Comparison of ENCODE assay signal across 8 cellular contexts in genomic region chr22:37904572-37905533, GRCh38. TPM values are rescaled to one million over a fixed set of nuclear protein-coding genes. Genes with fewer than 3 reads are reported as not detected.
A peak's percentile ranks its signal among the peaks of the same experiment; 100 is the strongest.
DNase-seq lines count a peak whose midpoint lies in the region; ATAC-seq and TF ChIP-seq lines count a peak whose summit lies in the region.

No MANE protein-coding gene starts in this region.

- no peaks in the 10 kb centered on the region for H3K36me3 ChIP-seq in SJCRH30
- no peaks in the 10 kb centered on the region for H3K36me3 ChIP-seq in upper lobe of left lung

- ATAC-seq in Right ventricle myocardium superior (ENCODE audit: poor library complexity) (peak; percentile 13), memory B cell (ENCODE audit: low read depth) (no peak), upper lobe of left lung (ENCODE audit: low FRiP score in 2 of 2) (peak; percentile 44 to 88)

- peaks cover 2% of the 10 kb centered on the region for H3K36me3 Mint-ChIP-seq in memory B cell

- H3K4me3 ChIP-seq in SJCRH30 (peak overlapping the region; percentile 68), dorsolateral prefrontal cortex (peak overlapping the region in 17 of 59 donors; percentile 47 to 81 (median 66)), upper lobe of left lung (peak overlapping the region in 1 of 4 donors; percentile 69)

- H3K27ac Mint-ChIP-seq in memory B cell = peak overlapping the region; percentile 78

- H3K27ac ChIP-seq in SJCRH30 (peak overlapping the region; percentile 92), dorsolateral prefrontal cortex (peak overlapping the region in 58 of 59 donors; percentile 17 to 94 (median 86)), upper lobe of left lung (peak overlapping the region; percentile 78 to 96 (median 82))

- H3K4me1 Mint-ChIP-seq in memory B cell = peaks cover 21% of the 10 kb centered on the region

- H3K4me1 ChIP-seq in SJCRH30 (peaks cover 20% of the 10 kb centered on the region), upper lobe of left lung (peaks cover 21 to 37% (median 28%) of the 10 kb centered on the region in 4 donors)

- H3K27me3 Mint-ChIP-seq in memory B cell = no peaks in the 10 kb centered on the region

- 80 to 83% methylated on average over 8 to 10 of the region's 10 CpGs for WGBS in upper lobe of left lung, 2 donors

- H3K27me3 ChIP-seq in SJCRH30 = no peaks in the 10 kb centered on the region
- H3K27me3 ChIP-seq in dorsolateral prefrontal cortex = no peaks in the 10 kb centered on the region
- no peaks in the 10 kb centered on the region for H3K27me3 ChIP-seq in upper lobe of left lung

- no peak for TF ChIP-seq CTCF in dorsolateral prefrontal cortex (IDR thresholded peaks at IDR 0.05 in 54 of 56, conservative IDR thresholded peaks at IDR 0.05 in 2 of 56; ENCODE audit: low read depth in 1 of 56, partially characterized antibody in 56 of 56)
- no peak for TF ChIP-seq CTCF in upper lobe of left lung (IDR thresholded peaks at IDR 0.05)

- H3K9me3 ChIP-seq in SJCRH30 (replicated peaks) = no peaks in the 10 kb centered on the region
- H3K9me3 ChIP-seq in upper lobe of left lung = no peaks in the 10 kb centered on the region

- no peak for TF ChIP-seq POLR2A in upper lobe of left lung (IDR thresholded peaks at IDR 0.05)

- DNase-seq in Right ventricle myocardium superior (no peak), cardiac septum (ENCODE audit: low spot score) (no peak), SJCRH30 (peak; percentile 87 to 90), dorsolateral prefrontal cortex (peak in 6 of 10 donors; percentile 38 to 82 (median 50)), memory B cell (ENCODE audit: low spot score in 2 of 2) (no peak), upper lobe of left lung (peak in 1 of 2 donors; percentile 50), foreskin melanocyte (no peak)
- DNase-seq in central memory CD4-positive, alpha-beta T cell = no peak

- H3K4me3 Mint-ChIP-seq in memory B cell = peak overlapping the region; percentile 88

- TF ChIP-seq EP300 in upper lobe of left lung (IDR thresholded peaks at IDR 0.05) = no peak

- intact Hi-C loops in Right ventricle myocardium superior (cut with DNase I) = no loop called here
- intact Hi-C loops in cardiac septum (cut with DNase I) = no loop called here
- intact Hi-C loops in dorsolateral prefrontal cortex (cut with DNase I) = no loop called here

- H3K9me3 Mint-ChIP-seq in memory B cell = no peaks in the 10 kb centered on the region

RNA-seq across cellular contexts. Expression of gene MICALL1, which starts 1.2 kb away (rescaled TPM):
- total RNA-seq in Right ventricle myocardium superior (13.5 TPM), cardiac septum (16.5 TPM), dorsolateral prefrontal cortex (10 to 100 TPM in 117 of 120 experiments, 1 to 10 TPM in 3; 7.5 to 65.7 (median 19.8) TPM), upper lobe of left lung (10 to 100 TPM; 24.3 to 47.1 (median 37.3) TPM)
- 16.8 and 18.0 TPM in 2 replicates for total RNA-seq in SJCRH30 (2014; rRNA removed; shearing (Covaris generic))

RNA-seq across cellular contexts. Expression of gene C22orf23, which starts 48.5 kb away (rescaled TPM):
- total RNA-seq in Right ventricle myocardium superior (0.30 TPM), cardiac septum (0.54 TPM), dorsolateral prefrontal cortex (1 to 10 TPM in 69 of 120 experiments, under 1 TPM in 46, not detected in 5; 0.25 to 2.9 (median 1.1) TPM), upper lobe of left lung (1 to 10 TPM in 3 of 6 donors, under 1 TPM in 2, not detected in 1; 0.46 to 7.2 (median 1.2) TPM)
- not detected in 2 replicates for total RNA-seq in SJCRH30 (2014; rRNA removed; shearing (Covaris generic))

RNA-seq across cellular contexts. Expression of gene POLR2F, which starts 48.6 kb away (rescaled TPM):
- 85.7 TPM for total RNA-seq in Right ventricle myocardium superior
- total RNA-seq in cardiac septum = 50.5 TPM
- 121 and 122 TPM in 2 replicates for total RNA-seq in SJCRH30 (2014; rRNA removed; shearing (Covaris generic))
- 100 to 1,000 TPM in 66 of 120 experiments, 10 to 100 TPM in 54; 64.4 to 251 (median 103) TPM for total RNA-seq in dorsolateral prefrontal cortex
- total RNA-seq in upper lobe of left lung = 100 to 1,000 TPM in 2 of 6 donors, 10 to 100 TPM in 4; 48.9 to 152 (median 71.7) TPM

RNA-seq across cellular contexts. Expression of gene EIF3L, which starts 55.6 kb away (rescaled TPM):
- 326 TPM for total RNA-seq in Right ventricle myocardium superior
- 255 TPM for total RNA-seq in cardiac septum
- total RNA-seq in SJCRH30 (2014; rRNA removed; shearing (Covaris generic)) = 647 and 707 TPM in 2 replicates
- total RNA-seq in dorsolateral prefrontal cortex = 100 to 1,000 TPM; 134 to 326 (median 235) TPM
- total RNA-seq in upper lobe of left lung = 100 to 1,000 TPM; 130 to 418 (median 248) TPM

Comparison
In these comparisons a context has a peak if more than half of its experiments do, and no peak if none do; other contexts are left out.
1. DNase-seq: peak in SJCRH30 (2 of 2) and dorsolateral prefrontal cortex (6 of 10); none in Right ventricle myocardium superior (single experiment), cardiac septum (single experiment), memory B cell (0 of 2), foreskin melanocyte (single experiment) and central memory CD4-positive, alpha-beta T cell (single experiment).
2. Peak in every context shown above with its lines, with median percentiles within 50 percentile points of each other: H3K27ac ChIP-seq.